ENCODE assay signal across 8 cellular contexts in the genomic region with DNA sequence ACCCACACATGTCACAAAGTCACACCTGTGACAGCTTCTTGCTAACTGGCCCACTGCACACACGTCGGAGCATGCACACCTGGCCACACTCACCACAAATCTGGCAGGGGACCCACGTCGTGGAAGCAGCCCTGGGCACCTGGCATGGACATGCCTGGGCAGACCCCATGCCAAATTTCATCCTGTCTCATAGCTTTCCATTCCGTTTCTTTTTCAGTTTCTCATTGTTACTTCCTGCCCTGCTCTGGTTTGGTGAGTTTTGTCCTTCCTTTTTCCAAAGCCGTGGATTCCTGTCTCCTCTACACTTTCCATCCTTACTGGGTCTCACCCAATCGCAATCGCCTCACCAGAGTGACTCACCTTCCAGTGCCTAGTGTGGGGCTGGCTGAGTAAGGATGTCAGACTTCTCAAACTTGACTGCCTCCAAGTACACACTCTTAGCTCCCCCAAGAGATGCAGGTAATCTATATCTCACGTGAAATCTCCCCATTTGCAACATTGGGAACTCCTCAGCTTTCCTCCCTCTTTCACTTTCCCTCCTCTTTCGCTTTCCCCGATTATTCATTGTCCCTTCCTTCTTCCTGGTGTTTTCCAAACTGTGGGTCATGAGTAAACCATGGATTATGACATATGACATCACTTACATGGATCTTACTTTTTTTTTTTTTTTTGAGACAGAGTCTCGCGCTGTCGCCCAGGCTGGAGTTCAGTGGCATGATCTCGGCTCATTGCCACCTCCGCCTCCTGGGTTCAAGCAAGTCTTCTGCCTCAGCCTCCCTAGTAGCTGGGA. TPM values are rescaled to one million over a fixed set of nuclear protein-coding genes. Genes with fewer than 3 reads are reported as not detected.
A peak's percentile ranks its signal among the peaks of the same experiment; 100 is the strongest.
DNase-seq lines count a peak whose midpoint lies in the region; TF ChIP-seq lines count a peak whose summit lies in the region.

No MANE protein-coding gene starts in this region.

- H3K4me2 ChIP-seq in GM23248 (ENCODE audit: unreplicated experiment), result peak overlapping the region; percentile 74

- H3K4me1 ChIP-seq in GM23248 (ENCODE audit: insufficient read depth), result 0 out of 2 replicates have a peak, but pooled peaks cover 10% of the 10 kb centered on the region
- peaks cover 36 to 52% (median 41%) of the 10 kb centered on the region in 4 donors for H3K4me1 ChIP-seq in stomach

- in situ Hi-C loops in GM23248 (cut with MboI), result no loop called here

- H4K20me1 ChIP-seq in GM23248 (ENCODE audit: insufficient read depth), result no peaks in the 10 kb centered on the region

- H3K27me3 ChIP-seq in GM23248 (replicated peaks; ENCODE audit: insufficient read depth) (no peaks in the 10 kb centered on the region), stomach (no peaks in the 10 kb centered on the region)

- H3K9me3 ChIP-seq in GM23248 (ENCODE audit: low read depth), result no peaks in the 10 kb centered on the region
- no peaks in the 10 kb centered on the region for H3K9me3 ChIP-seq in stomach

- TF ChIP-seq POLR2A in stomach (IDR thresholded peaks at IDR 0.05), result no peak
- no peak for TF ChIP-seq POLR2A in lower leg skin (IDR thresholded peaks at IDR 0.05)

- no peak for TF ChIP-seq EP300 in stomach (IDR thresholded peaks at IDR 0.05)

- H3K27ac ChIP-seq in GM23248 (peak overlapping the region; percentile 89), stomach (peak overlapping the region; percentile 29 to 99 (median 91))

- H3K9ac ChIP-seq in GM23248, result peak overlapping the region; percentile 85

- no peaks in the 10 kb centered on the region for H3K9me2 ChIP-seq in GM23248 (ENCODE audit: insufficient read depth)

- intact Hi-C loops in stomach (cut with DNase I; ENCODE audit: low total_unique reads), result no loop called here
- intact Hi-C loops in lower leg skin (cut with DNase I; ENCODE audit: low total_unique reads), result no loop called here

- no peak for TF ChIP-seq CTCF in WI38 (IDR thresholded peaks at IDR 0.05; ENCODE audit: low read depth, low read length)
- TF ChIP-seq CTCF in foreskin fibroblast (IDR thresholded peaks at IDR 0.05; ENCODE audit: low read depth, low read length), result no peak
- no peak for TF ChIP-seq CTCF in stomach (IDR thresholded peaks at IDR 0.05)
- TF ChIP-seq CTCF in lower leg skin (IDR thresholded peaks at IDR 0.05), result no peak

- H3K36me3 ChIP-seq in GM23248 (ENCODE audit: low read depth) (no peaks in the 10 kb centered on the region), stomach (no peaks in the 10 kb centered on the region)

- H2AFZ ChIP-seq in GM23248, result peak overlapping the region; percentile 79

- 13% methylated on average over 16 of the region's 16 CpGs for WGBS in GM23248 (ENCODE audit: low coverage in 1 of 2, low lambda C conversion rate in 2 of 2, missing lambda C conversion rate in 2 of 2), 2 experiments
- 35 to 42% (median 38%) methylated on average over 16 of the region's 16 CpGs for WGBS in stomach, 5 donors
- 22 to 24% methylated on average over 16 of the region's 16 CpGs for WGBS in lower leg skin, 2 donors

- peaks cover 28% of the 10 kb centered on the region for H3F3A ChIP-seq in GM23248 (ENCODE audit: insufficient read depth)

- peaks cover 27% of the 10 kb centered on the region for H3K79me2 ChIP-seq in GM23248 (ENCODE audit: insufficient read depth)

- H3K4me3 ChIP-seq in GM23248, result peak overlapping the region; percentile 76
- H3K4me3 ChIP-seq in WI38 (ENCODE audit: low read depth, low read length), result peak overlapping the region; percentile 66
- peak overlapping the region; percentile 36 to 52 for H3K4me3 ChIP-seq in foreskin fibroblast (ENCODE audit: low read depth in 1 of 2, low read length in 2 of 2)
- H3K4me3 ChIP-seq in stomach, result peak overlapping the region in 2 of 4 donors; percentile 74 to 99
- no peak overlapping the region for H3K4me3 ChIP-seq in lower leg skin (ENCODE audit: low read depth, poor library complexity, severe bottlenecking)

- peak; percentile 72 for DNase-seq in AG08395 (ENCODE audit: low spot score)
- DNase-seq in GM23248, result peak; percentile 88
- DNase-seq in foreskin fibroblast, result peak in 1 of 2 donors; percentile 82
- no peak for DNase-seq in stomach
- no peak for DNase-seq in lower leg skin (ENCODE audit: low spot score in 2 of 2)
- no peak for DNase-seq in OCI-M1 (lab: John Stamatoyannopoulos, UW)
- no peak for DNase-seq in effector CD4-positive, alpha-beta T cell

RNA-seq across cellular contexts. Expression of a gene that starts 1.6 kb away (rescaled TPM):
- 11.9 and 14.6 TPM in 2 replicates for total RNA-seq in GM23248 (2014; rRNA removed; shearing (Covaris generic))
- polyA plus RNA-seq in GM23248 (2016; fragmentation: Nextera tagmentation; extraction: Ambion mirVana) (6.2 and 6.3 TPM in 2 replicates), stomach (1 to 10 TPM; 6.0 to 9.8 (median 8.7) TPM)
- total RNA-seq in stomach (10 to 100 TPM in 4 of 5 donors, 1 to 10 TPM in 1; 2.9 to 69.2 (median 17.0) TPM), lower leg skin (10 to 100 TPM; 11.2 to 33.0 (median 14.4) TPM)

RNA-seq across cellular contexts. Expression of a gene that starts 23.7 kb away (rescaled TPM):
- 7.3 and 11.1 TPM in 2 replicates for total RNA-seq in GM23248 (2014; rRNA removed; shearing (Covaris generic))
- 4.1 and 5.8 TPM in 2 replicates for polyA plus RNA-seq in GM23248 (2016; fragmentation: Nextera tagmentation; extraction: Ambion mirVana)
- total RNA-seq in stomach, result 10 to 100 TPM; 16.1 to 62.4 (median 21.7) TPM
- 10 to 100 TPM; 14.3 to 35.1 (median 20.9) TPM for polyA plus RNA-seq in stomach
- total RNA-seq in lower leg skin, result 10 to 100 TPM; 26.4 to 46.6 (median 33.7) TPM

RNA-seq across cellular contexts. Expression of a gene that starts 42.1 kb away (rescaled TPM):
- total RNA-seq in GM23248 (2014; rRNA removed; shearing (Covaris generic)), result 2.9 and 5.2 TPM in 2 replicates
- polyA plus RNA-seq in GM23248 (2016; fragmentation: Nextera tagmentation; extraction: Ambion mirVana) (14.1 and 14.5 TPM in 2 replicates), stomach (10 to 100 TPM; 14.1 to 48.0 (median 18.7) TPM)
- total RNA-seq in stomach (1 to 10 TPM in 4 of 5 donors, not detected in 1; 1.8 to 7.7 (median 4.5) TPM), lower leg skin (10 to 100 TPM in 1 of 4 donors, 1 to 10 TPM in 3; 6.0 to 13.6 (median 8.2) TPM)

Comparison
In these comparisons a context has a peak if more than half of its experiments do, and no peak if none do; other contexts are left out.
1. DNase-seq: peak in AG08395 (single experiment) and GM23248 (single experiment); none in stomach (single experiment), lower leg skin (0 of 2), OCI-M1 (single experiment) and effector CD4-positive, alpha-beta T cell (single experiment).